Comparison of ENCODE assay signal across 2 cellular contexts in the genomic region with DNA sequence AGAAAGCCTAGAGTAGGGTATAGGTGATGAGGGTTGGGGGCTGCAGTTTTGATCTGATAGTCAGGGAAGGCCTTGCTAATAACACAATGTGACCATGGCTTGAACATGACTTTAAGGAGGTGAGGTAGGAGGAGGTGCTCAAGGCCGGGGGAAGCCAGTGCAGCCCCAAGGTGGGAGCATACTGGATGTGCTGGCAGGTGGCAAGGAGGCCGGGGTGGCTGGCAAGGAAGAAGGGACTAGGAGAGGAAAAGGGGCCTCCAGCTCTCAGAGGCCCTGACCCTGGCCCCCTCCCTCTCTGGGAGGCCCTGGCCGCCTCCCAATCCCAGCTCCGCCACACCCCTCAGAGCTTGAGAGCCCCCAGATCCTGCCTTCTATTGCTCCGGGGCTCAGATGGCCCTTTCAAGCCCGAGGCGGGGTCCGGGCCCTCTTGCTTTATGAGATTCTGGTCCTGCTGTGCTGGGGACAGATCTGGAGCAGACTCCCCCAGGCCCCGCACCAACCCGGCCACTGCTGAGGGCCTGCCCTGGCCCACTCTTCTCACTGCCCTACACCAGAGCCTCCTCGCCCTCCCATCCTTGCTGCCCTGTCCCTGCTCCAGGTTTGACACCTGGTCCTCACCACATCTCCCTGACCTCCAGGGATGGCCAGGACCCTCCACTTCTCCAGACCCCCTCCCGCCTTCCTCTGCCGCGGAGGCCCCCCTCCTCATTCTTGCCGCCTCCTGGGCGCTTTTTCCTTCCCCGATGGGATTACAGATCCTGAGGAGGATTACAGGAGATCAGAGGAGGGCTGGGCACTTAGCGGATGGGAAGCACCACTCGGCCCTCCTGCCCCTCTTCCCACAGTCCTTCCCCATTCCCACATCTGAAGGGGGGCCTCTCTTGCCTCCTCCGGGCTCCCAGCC.
TF ChIP-seq lines count a peak whose summit lies in the region.

No MANE protein-coding gene starts in this region.

TF ChIP-seq in SK-N-SH, 30 proteins besides CTCF, POLR2A, EP300 and RAD21 (continued from another document):
- TF ChIP-seq USF2 (IDR thresholded peaks at IDR 0.05; ENCODE audit: borderline replicate concordance, low read depth, low read length) (no peak), YY1 (IDR thresholded peaks at IDR 0.05; ENCODE audit: low read depth) (no peak), FOXJ3 (CRISPR knock-in tag; IDR thresholded peaks at IDR 0.05) (no peak), RCOR1 (IDR thresholded peaks at IDR 0.05; ENCODE audit: low read length) (no peak), FOSL2 (IDR thresholded peaks at IDR 0.05; ENCODE audit: borderline replicate concordance, low read depth) (no peak)
- TF ChIP-seq, protein P1, sequence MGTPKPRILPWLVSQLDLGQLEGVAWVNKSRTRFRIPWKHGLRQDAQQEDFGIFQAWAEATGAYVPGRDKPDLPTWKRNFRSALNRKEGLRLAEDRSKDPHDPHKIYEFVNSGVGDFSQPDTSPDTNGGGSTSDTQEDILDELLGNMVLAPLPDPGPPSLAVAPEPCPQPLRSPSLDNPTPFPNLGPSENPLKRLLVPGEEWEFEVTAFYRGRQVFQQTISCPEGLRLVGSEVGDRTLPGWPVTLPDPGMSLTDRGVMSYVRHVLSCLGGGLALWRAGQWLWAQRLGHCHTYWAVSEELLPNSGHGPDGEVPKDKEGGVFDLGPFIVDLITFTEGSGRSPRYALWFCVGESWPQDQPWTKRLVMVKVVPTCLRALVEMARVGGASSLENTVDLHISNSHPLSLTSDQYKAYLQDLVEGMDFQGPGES (IDR thresholded peaks at IDR 0.05; ENCODE audit: low read depth, low read length), result no peak

TF ChIP-seq in WTC11, 78 proteins besides CTCF, POLR2A, EP300 and RAD21 (continued from another document):
- TF ChIP-seq, protein P2, sequence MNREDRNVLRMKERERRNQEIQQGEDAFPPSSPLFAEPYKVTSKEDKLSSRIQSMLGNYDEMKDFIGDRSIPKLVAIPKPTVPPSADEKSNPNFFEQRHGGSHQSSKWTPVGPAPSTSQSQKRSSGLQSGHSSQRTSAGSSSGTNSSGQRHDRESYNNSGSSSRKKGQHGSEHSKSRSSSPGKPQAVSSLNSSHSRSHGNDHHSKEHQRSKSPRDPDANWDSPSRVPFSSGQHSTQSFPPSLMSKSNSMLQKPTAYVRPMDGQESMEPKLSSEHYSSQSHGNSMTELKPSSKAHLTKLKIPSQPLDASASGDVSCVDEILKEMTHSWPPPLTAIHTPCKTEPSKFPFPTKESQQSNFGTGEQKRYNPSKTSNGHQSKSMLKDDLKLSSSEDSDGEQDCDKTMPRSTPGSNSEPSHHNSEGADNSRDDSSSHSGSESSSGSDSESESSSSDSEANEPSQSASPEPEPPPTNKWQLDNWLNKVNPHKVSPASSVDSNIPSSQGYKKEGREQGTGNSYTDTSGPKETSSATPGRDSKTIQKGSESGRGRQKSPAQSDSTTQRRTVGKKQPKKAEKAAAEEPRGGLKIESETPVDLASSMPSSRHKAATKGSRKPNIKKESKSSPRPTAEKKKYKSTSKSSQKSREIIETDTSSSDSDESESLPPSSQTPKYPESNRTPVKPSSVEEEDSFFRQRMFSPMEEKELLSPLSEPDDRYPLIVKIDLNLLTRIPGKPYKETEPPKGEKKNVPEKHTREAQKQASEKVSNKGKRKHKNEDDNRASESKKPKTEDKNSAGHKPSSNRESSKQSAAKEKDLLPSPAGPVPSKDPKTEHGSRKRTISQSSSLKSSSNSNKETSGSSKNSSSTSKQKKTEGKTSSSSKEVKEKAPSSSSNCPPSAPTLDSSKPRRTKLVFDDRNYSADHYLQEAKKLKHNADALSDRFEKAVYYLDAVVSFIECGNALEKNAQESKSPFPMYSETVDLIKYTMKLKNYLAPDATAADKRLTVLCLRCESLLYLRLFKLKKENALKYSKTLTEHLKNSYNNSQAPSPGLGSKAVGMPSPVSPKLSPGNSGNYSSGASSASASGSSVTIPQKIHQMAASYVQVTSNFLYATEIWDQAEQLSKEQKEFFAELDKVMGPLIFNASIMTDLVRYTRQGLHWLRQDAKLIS (CRISPR knock-in tag; IDR thresholded peaks at IDR 0.05; ENCODE audit: borderline replicate concordance), result no peak
- TF ChIP-seq ERG (CRISPR knock-in tag; IDR thresholded peaks at IDR 0.05) (no peak), ATF6 (CRISPR knock-in tag; IDR thresholded peaks at IDR 0.05) (no peak), SMAD3 (CRISPR knock-in tag; IDR thresholded peaks at IDR 0.05; ENCODE audit: borderline replicate concordance) (no peak), RELA (CRISPR knock-in tag; IDR thresholded peaks at IDR 0.05; ENCODE audit: borderline replicate concordance) (no peak)
- TF ChIP-seq, protein P3, sequence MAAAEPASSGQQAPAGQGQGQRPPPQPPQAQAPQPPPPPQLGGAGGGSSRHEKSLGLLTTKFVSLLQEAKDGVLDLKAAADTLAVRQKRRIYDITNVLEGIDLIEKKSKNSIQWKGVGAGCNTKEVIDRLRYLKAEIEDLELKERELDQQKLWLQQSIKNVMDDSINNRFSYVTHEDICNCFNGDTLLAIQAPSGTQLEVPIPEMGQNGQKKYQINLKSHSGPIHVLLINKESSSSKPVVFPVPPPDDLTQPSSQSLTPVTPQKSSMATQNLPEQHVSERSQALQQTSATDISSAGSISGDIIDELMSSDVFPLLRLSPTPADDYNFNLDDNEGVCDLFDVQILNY (CRISPR knock-in tag; IDR thresholded peaks at IDR 0.05), result no peak
- TF ChIP-seq, protein P4, sequence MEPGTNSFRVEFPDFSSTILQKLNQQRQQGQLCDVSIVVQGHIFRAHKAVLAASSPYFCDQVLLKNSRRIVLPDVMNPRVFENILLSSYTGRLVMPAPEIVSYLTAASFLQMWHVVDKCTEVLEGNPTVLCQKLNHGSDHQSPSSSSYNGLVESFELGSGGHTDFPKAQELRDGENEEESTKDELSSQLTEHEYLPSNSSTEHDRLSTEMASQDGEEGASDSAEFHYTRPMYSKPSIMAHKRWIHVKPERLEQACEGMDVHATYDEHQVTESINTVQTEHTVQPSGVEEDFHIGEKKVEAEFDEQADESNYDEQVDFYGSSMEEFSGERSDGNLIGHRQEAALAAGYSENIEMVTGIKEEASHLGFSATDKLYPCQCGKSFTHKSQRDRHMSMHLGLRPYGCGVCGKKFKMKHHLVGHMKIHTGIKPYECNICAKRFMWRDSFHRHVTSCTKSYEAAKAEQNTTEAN (CRISPR knock-in tag; IDR thresholded peaks at IDR 0.05), result no peak
TF ChIP-seq in WTC11: peak in this region for 0.
